In genomic region chr9:69619233-69619632, GRCh38 we compare ENCODE assay signal across 7 cellular contexts. TPM values are rescaled to one million over a fixed set of nuclear protein-coding genes. Genes with fewer than 3 reads are reported as not detected.
"Had no signal": no experiment of that assay in that cellular context is flagged by ENCODE, and none has a peak within 500 bp of the region (broad histone marks: within the 10 kb centered on the region; RNA-seq: fewer than 3 reads in every experiment).

No MANE protein-coding gene starts in this region.

- ATAC-seq: HepG2 had no signal

- FAIRE-seq: HepG2, HTR-8/SVneo had no signal

- H3K27ac ChIP-seq: HL-60 had no signal

- DNase-seq: IMR-90, KBM-7, KG1 had no signal

RNA-seq across cellular contexts. Expression of gene APBA1, which starts 52.9 kb away (rescaled TPM):
- polyA plus RNA-seq: HepG2, IgD-negative memory B cell had no signal
